1 cellular context compared by ENCODE assay signal in the genomic region with DNA sequence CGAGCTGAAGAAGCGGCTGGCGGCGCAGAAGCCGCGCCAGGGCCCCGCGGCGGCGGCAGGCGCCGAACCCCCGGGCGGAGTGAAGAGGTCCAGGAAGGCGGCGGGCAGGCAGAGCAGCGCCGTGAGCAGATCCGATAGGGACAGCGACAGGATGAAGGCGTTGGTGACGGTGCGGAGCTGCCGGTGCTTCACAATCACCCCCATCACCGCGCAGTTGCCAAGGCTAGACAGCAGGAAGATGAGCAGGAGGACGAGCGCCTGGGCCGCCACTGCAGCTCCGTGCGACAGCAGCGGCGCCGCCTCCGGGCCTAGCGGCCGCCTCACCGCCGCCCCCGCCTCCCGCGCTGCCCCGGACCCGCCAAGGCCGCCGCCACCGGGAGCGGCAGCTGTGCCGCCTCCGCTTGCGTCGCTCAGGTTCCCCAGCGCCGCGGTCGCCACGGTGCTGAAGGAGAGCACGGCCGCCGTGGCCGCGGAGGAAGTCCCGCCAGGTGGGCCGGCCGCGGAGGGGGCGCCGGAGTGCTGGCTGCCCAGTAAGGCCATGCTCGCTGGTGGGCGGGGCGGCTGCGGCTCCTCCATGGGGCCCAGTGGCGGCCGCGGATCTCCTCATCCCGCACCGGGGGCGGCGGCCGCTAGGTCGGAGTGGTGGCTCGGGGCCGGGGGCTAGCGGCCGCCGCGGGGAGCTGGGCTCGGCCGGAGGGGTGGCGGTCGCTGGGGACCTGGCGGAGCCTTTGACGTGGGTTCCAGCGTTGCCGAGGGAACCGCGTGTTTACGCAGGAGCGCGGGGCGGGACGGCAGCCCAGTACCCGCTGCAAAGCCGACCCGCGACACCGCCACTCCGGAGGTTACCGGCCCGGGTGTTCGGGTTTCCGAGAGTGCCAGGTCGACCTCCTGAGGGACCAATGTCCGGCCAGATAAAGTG.
TF ChIP-seq lines count a peak whose summit lies in the region.

A gene with protein sequence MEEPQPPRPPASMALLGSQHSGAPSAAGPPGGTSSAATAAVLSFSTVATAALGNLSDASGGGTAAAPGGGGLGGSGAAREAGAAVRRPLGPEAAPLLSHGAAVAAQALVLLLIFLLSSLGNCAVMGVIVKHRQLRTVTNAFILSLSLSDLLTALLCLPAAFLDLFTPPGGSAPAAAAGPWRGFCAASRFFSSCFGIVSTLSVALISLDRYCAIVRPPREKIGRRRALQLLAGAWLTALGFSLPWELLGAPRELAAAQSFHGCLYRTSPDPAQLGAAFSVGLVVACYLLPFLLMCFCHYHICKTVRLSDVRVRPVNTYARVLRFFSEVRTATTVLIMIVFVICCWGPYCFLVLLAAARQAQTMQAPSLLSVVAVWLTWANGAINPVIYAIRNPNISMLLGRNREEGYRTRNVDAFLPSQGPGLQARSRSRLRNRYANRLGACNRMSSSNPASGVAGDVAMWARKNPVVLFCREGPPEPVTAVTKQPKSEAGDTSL (minus strand): TSS at position 730 of the 919 bp plus-strand sequence. CDS start 154 bp downstream, at position 576.

TF ChIP-seq in GM12878, 131 proteins besides CTCF, POLR2A, EP300 and RAD21 (continued from another document):
- TF ChIP-seq, protein P1, sequence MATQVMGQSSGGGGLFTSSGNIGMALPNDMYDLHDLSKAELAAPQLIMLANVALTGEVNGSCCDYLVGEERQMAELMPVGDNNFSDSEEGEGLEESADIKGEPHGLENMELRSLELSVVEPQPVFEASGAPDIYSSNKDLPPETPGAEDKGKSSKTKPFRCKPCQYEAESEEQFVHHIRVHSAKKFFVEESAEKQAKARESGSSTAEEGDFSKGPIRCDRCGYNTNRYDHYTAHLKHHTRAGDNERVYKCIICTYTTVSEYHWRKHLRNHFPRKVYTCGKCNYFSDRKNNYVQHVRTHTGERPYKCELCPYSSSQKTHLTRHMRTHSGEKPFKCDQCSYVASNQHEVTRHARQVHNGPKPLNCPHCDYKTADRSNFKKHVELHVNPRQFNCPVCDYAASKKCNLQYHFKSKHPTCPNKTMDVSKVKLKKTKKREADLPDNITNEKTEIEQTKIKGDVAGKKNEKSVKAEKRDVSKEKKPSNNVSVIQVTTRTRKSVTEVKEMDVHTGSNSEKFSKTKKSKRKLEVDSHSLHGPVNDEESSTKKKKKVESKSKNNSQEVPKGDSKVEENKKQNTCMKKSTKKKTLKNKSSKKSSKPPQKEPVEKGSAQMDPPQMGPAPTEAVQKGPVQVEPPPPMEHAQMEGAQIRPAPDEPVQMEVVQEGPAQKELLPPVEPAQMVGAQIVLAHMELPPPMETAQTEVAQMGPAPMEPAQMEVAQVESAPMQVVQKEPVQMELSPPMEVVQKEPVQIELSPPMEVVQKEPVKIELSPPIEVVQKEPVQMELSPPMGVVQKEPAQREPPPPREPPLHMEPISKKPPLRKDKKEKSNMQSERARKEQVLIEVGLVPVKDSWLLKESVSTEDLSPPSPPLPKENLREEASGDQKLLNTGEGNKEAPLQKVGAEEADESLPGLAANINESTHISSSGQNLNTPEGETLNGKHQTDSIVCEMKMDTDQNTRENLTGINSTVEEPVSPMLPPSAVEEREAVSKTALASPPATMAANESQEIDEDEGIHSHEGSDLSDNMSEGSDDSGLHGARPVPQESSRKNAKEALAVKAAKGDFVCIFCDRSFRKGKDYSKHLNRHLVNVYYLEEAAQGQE (IDR thresholded peaks at IDR 0.05; ENCODE audit: low read depth, low read length) = peak; percentile 61
- peak; percentile 70; the same call in 1 of the 2 replicates for TF ChIP-seq DPF2 (IDR thresholded peaks at IDR 0.05)
- peak; percentile 63 for TF ChIP-seq IKZF1 (conservative IDR thresholded peaks at IDR 0.05)
- no peak for TF ChIP-seq MYC (IDR thresholded peaks at IDR 0.05; ENCODE audit: insufficient read depth, insufficient read length, insufficient replicate concordance, low read length, severe bottlenecking)
- no peak for TF ChIP-seq SP1 (IDR thresholded peaks at IDR 0.05; ENCODE audit: low read depth, low read length)
